Comparison of ENCODE assay signal across 8 cellular contexts in the genomic region with DNA sequence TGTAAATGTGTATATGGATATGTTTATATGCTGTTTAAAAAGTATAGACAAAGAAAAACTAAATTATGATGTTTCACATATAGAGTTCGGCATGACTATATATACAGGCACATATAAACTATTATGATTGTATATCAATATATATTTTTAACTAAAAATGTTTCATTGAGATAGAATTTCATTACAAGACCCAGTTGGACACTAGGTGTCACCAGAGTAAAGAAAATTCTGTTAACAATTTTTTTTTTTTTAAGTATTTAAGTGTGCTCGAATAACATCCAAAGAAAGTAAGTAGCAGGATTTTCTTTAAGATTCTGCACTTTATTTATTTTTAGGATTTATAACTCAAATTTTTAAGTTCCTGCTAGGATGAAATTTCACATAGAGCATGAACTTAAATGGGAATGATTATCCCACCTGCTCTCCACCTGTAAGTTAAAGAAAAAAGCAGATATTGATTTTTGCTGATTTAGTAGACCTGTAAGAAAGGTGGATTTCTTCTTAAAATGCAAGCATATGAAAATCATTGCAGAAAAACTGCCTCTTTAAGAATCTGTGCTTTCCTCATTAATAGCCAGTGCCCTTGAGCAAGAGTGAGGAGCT.
DNase-seq lines count a peak whose midpoint lies in the region; ATAC-seq and TF ChIP-seq lines count a peak whose summit lies in the region.

No MANE protein-coding gene starts in this region.

- H3K27me3 ChIP-seq in neural progenitor cell: no peaks in the 10 kb centered on the region

- no peak overlapping the region for H3K27ac ChIP-seq in neural progenitor cell

- no peaks in the 10 kb centered on the region for H3F3A ChIP-seq in neural progenitor cell (ENCODE audit: low read depth)

- no peaks in the 10 kb centered on the region for H3K4me1 ChIP-seq in neural progenitor cell

- TF ChIP-seq CTCF in GM12872 (IDR thresholded peaks at IDR 0.05; ENCODE audit: insufficient read depth, low read depth, low read length) (peak; percentile 11; the same call in 1 of the 3 replicates), neural progenitor cell (IDR thresholded peaks at IDR 0.05) (peak; percentile 62)

- H3K9me3 Mint-ChIP-seq in neural progenitor cell: no peaks in the 10 kb centered on the region

- H3K4me3 ChIP-seq in neural progenitor cell: no peak overlapping the region

- H3K9me3 ChIP-seq in neural progenitor cell (ENCODE audit: low read depth): no peaks in the 10 kb centered on the region

- DNase-seq in NCI-H1694 treated with DMSO at 0.1 percent for 48 hours (lab: John Stamatoyannopoulos, UW): peak; percentile 1
- peak; percentile 17 for DNase-seq in cerebellar cortex (ENCODE audit: low spot score)
- DNase-seq in neural progenitor cell (ENCODE audit: low spot score): peak; percentile 18
- no peak for DNase-seq in cortex of kidney (lab: John Stamatoyannopoulos, UW)

- no peaks in the 10 kb centered on the region for H3K4me1 Mint-ChIP-seq in neural progenitor cell

- no peaks in the 10 kb centered on the region for H3K36me3 Mint-ChIP-seq in neural progenitor cell

- H3K27me3 Mint-ChIP-seq in neural progenitor cell (ENCODE audit: insufficient read depth, low read depth): no peaks in the 10 kb centered on the region

- H3K4me2 ChIP-seq in neural progenitor cell: no peak overlapping the region

- ATAC-seq in GM19397 (IDR thresholded peaks at IDR 0.05; ENCODE audit: unreplicated experiment) (no peak), GM19023 (IDR thresholded peaks at IDR 0.05; ENCODE audit: unreplicated experiment) (no peak), GM18868 (IDR thresholded peaks at IDR 0.05; ENCODE audit: unreplicated experiment) (no peak)

- H3K79me2 ChIP-seq in neural progenitor cell (ENCODE audit: low read depth): no peaks in the 10 kb centered on the region

- no peak overlapping the region for H2AFZ ChIP-seq in neural progenitor cell (replicated peaks)

- H3K36me3 ChIP-seq in neural progenitor cell: no peaks in the 10 kb centered on the region

- no peak overlapping the region for H3K4me3 Mint-ChIP-seq in neural progenitor cell

- no peak overlapping the region for H3K9ac ChIP-seq in neural progenitor cell

- H4K20me1 ChIP-seq in neural progenitor cell (ENCODE audit: low read depth): no peaks in the 10 kb centered on the region

- no peak overlapping the region for H3K27ac Mint-ChIP-seq in neural progenitor cell
